ENCODE assay signal across 21 cellular contexts in the genomic region with DNA sequence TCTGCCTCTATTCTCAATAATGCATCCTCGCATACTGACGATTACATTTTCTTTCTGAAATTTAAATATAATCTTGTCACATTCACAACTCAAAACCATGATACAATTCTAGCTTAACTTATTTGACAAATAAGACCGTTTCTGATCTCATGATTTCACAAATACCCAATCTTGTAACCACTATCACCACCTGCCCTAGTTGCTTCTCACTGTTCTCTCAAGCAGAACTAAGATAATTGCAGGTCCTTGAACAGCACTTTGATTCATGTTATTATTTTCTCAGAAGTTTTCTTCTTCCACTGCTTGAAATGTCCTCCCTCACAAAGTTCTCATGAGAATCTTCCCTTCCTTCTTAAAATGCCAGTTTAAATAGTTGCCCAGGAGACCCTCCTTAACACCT.
"Had no signal": no experiment of that assay in that cellular context is flagged by ENCODE, and none has a peak within 500 bp of the region (broad histone marks: within the 10 kb centered on the region; RNA-seq: fewer than 3 reads in every experiment).

No MANE protein-coding gene starts in this region.

- FAIRE-seq: HepG2 had no signal

- H3K27ac Mint-ChIP-seq: T-cell had no signal

- H3K4me3 Mint-ChIP-seq: T-cell had no signal

- DNase-seq: IMR-90, Karpas-422, KG1, MG63, NCI-H1092 treated with DMSO at 0.1 percent for 48 hours, NCI-H1436, NCI-H187, NCI-H2029, NCI-H2081 treated with DMSO at 0.1 percent for 48 hours, NCI-H345, NCI-H446 treated with DMSO at 0.1 percent for 48 hours, NCI-H510A treated with DMSO at 0.1 percent for 48 hours, NCI-H526 treated with DMSO at 0.1 percent for 48 hours, NCI-H774, PC-3, SHP77, SK-N-SH, SW 1271, T-cell had no signal

- H3K36me3 Mint-ChIP-seq: T-cell had no signal

- ATAC-seq: HepG2, Panc1, PC-3, T-cell had no signal

- H3K27me3 Mint-ChIP-seq: T-cell had no signal
